Comparison of ENCODE assay signal across 1 cellular context in the genomic region with DNA sequence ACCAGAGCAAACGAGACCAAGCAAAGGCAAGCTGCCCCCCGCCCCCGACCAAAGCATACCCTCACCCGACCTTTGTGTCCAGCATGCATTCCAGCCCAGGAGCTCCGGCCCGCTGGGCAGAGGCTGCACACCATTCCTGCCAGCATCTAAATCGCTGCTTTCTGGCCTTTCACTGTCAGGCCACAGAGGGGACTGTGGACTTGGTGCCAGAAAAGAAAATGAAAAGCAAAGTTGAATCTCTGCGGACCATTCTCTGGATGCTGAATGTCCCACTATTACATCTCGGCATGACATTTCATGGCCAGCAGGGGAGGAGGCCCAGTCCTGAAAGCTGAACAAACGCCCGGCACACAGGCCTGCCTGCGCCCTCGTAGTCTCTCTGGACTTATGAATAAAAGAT.
TF ChIP-seq lines count a peak whose summit lies in the region.

No MANE protein-coding gene starts in this region.

TF ChIP-seq in HepG2, 621 proteins besides CTCF, POLR2A, EP300 and RAD21:
- no peak for TF ChIP-seq MYPOP (CRISPR knock-in tag; IDR thresholded peaks at IDR 0.05)
- TF ChIP-seq TEAD3 (CRISPR knock-in tag; optimal IDR thresholded peaks at IDR 0.05; ENCODE audit: borderline replicate concordance) = peak; percentile 20
- TF ChIP-seq, protein P1, sequence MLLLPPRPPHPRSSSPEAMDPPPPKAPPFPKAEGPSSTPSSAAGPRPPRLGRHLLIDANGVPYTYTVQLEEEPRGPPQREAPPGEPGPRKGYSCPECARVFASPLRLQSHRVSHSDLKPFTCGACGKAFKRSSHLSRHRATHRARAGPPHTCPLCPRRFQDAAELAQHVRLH (CRISPR knock-in tag; IDR thresholded peaks at IDR 0.05; ENCODE audit: borderline replicate concordance, low read depth) = no peak
